In genomic region chr7:101511965-101512364, GRCh38 we compare ENCODE assay signal across 34 cellular contexts.
"Had no signal": no experiment of that assay in that cellular context is flagged by ENCODE, and none has a peak within 500 bp of the region (broad histone marks: within the 10 kb centered on the region; RNA-seq: fewer than 3 reads in every experiment).

No MANE protein-coding gene starts in this region.

- H3K9me3 ChIP-seq: MG63 had no signal

- DNase-seq: Karpas-422, Kasumi-1, MG63, MM.1S, MV-4-11, NCI-H1048, NCI-H1092, NCI-H1092 treated with DMSO at 0.1 percent for 48 hours, NCI-H1105, NCI-H1105 treated with DMSO at 0.1 percent for 48 hours, NCI-H1417, NCI-H1417 treated with DMSO at 0.1 percent for 48 hours, NCI-H1436, NCI-H1436 treated with DMSO at 0.1 percent for 48 hours, NCI-H146, NCI-H1694, NCI-H1694 treated with DMSO at 0.1 percent for 48 hours, NCI-H187, NCI-H187 treated with DMSO at 0.1 percent for 48 hours, NCI-H1930, NCI-H2029, NCI-H2029 treated with DMSO at 0.1 percent for 48 hours, NCI-H2081, NCI-H2081 treated with DMSO at 0.1 percent for 48 hours, NCI-H2107, NCI-H2171, NCI-H2171 treated with DMSO at 0.1 percent for 48 hours, NCI-H2227 treated with DMSO at 0.1 percent for 48 hours, NCI-H226, NCI-H345, NCI-H446, NCI-H446 treated with DMSO at 0.1 percent for 48 hours, NCI-H510A, NCI-H510A treated with DMSO at 0.1 percent for 48 hours had no signal

- H3K36me3 ChIP-seq: MG63 had no signal

- H3K4me3 ChIP-seq: MG63 had no signal

- H3K27me3 ChIP-seq: MG63 had no signal
